In the genomic region with DNA sequence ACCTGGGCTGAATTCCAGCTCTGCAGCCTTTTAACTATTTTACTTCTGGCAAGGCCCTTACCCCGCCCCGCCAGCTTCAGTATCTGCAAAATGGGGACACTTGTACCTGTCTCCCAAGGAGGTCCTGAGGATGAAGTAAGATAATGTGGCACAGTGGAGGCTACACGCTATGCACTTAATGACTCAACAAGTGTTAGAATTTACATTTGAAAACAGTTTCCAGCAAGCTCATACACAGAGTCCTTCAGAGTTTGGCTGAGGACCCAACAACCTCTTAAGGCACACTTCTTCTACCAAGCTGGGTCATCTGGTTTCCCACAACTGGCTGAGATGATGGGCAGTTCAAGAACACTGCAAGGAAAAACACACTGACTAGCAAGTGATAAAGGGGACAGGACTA, we compare ENCODE assay signal across 26 cellular contexts. TPM values are rescaled to one million over a fixed set of nuclear protein-coding genes. Genes with fewer than 3 reads are reported as not detected.
"Had no signal": no experiment of that assay in that cellular context is flagged by ENCODE, and none has a peak within 500 bp of the region (broad histone marks: within the 10 kb centered on the region; RNA-seq: fewer than 3 reads in every experiment).

No MANE protein-coding gene starts in this region.

- H3K36me3 ChIP-seq: MG63, Peyer's patch, SJCRH30 had no signal

- H3K9me3 ChIP-seq: MG63, Peyer's patch, SJCRH30 had no signal

- H3K4me3 ChIP-seq: MG63, PC-9, Peyer's patch, SJCRH30 had no signal

- H3K4me1 ChIP-seq: Peyer's patch, SJCRH30 had no signal

- ATAC-seq: HepG2, Right ventricle myocardium inferior, SK-N-SH treated with all-trans-retinoic acid at 6 μM for 48 hours had no signal

- H3K27ac ChIP-seq: PC-9, Peyer's patch, SJCRH30 had no signal

- H3K27me3 ChIP-seq: MG63, Peyer's patch, SJCRH30 had no signal

- DNase-seq: IMR-90, Karpas-422, KG1, MG63, NCI-H1092, NCI-H1105 treated with DMSO at 0.1 percent for 48 hours, NCI-H1417 treated with DMSO at 0.1 percent for 48 hours, NCI-H146, NCI-H1694 treated with DMSO at 0.1 percent for 48 hours, NCI-H1930, NCI-H2081, NCI-H2107, NCI-H226, NCI-H446, NCI-H510A, NCI-H524 treated with DMSO at 0.1 percent for 48 hours, NCI-H69, NCI-H774, OCI-M1, PC-9, Peyer's patch, SHP77 treated with DMSO at 0.1 percent for 48 hours, SJCRH30 had no signal

RNA-seq across cellular contexts. Expression of gene SLC22A15, which starts 30.2 kb away (rescaled TPM):
- total RNA-seq: SJCRH30 had no signal
